28 cellular contexts compared by ENCODE assay signal in the genomic region with DNA sequence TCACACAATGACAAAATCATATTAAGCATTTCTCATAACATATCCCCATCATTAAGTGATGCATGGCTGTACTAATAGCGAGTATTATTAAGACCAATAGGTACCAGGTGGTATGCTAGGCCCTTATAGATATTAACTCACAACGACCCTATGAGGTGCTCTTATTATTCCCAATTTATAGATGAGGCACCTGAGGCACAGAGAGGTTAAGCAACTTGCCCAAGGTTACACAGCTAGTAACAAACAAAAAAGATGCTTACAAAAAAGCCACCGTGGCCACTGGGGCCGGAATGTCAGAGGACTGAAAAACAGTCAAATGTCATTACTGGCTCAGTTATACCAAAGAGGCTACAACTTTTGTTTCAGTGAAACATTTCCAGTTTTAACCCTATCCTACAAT.
"Had no signal": no experiment of that assay in that cellular context is flagged by ENCODE, and none has a peak within 500 bp of the region (broad histone marks: within the 10 kb centered on the region; RNA-seq: fewer than 3 reads in every experiment).

No MANE protein-coding gene starts in this region.

- ATAC-seq: effector memory CD8-positive, alpha-beta T cell; esophagus mucosa; foreskin keratinocyte; gastrocnemius medialis; gastroesophageal sphincter; heart left ventricle; heart right ventricle had no signal

- H3K27me3 ChIP-seq: colonic mucosa, gastrocnemius medialis, hepatocyte had no signal

- H2AFZ ChIP-seq: hepatocyte had no signal

- H3K4me1 ChIP-seq: colonic mucosa, esophagus muscularis mucosa, esophagus squamous epithelium, foreskin keratinocyte, gastrocnemius medialis, gastroesophageal sphincter, heart left ventricle, heart right ventricle had no signal

- FAIRE-seq: colon, endometrium, endothelial cell of umbilical vein, frontal cortex had no signal

- H3K9me3 ChIP-seq: colonic mucosa, esophagus muscularis mucosa, esophagus squamous epithelium, gastrocnemius medialis, gastroesophageal sphincter, heart left ventricle, heart right ventricle had no signal

- DNase-seq: colonic mucosa; cortex of kidney; dermis blood vessel endothelial cell; dorsolateral prefrontal cortex; effector CD4-positive, alpha-beta T cell; effector CD8-positive, alpha-beta T cell; effector memory CD4-positive, alpha-beta T cell; effector memory CD8-positive, alpha-beta T cell; endodermal cell; erythroblast; esophagus squamous epithelium; foreskin fibroblast; foreskin keratinocyte; gastrocnemius medialis; glutamatergic neuron; head of caudate nucleus; heart left ventricle; heart right ventricle had no signal

- H3K4me2 ChIP-seq: hepatocyte had no signal

- H3K36me3 ChIP-seq: colonic mucosa, esophagus muscularis mucosa, esophagus squamous epithelium, gastrocnemius medialis, gastroesophageal sphincter, heart left ventricle, heart right ventricle had no signal

- H3K4me3 ChIP-seq: colonic mucosa, coronary artery, dorsolateral prefrontal cortex, esophagus muscularis mucosa, esophagus squamous epithelium, gastrocnemius medialis, gastroesophageal sphincter, heart left ventricle, heart right ventricle, hepatocyte had no signal

- H3K79me2 ChIP-seq: hepatocyte had no signal

- H3K27ac ChIP-seq: colonic mucosa, coronary artery, dorsolateral prefrontal cortex, epithelial cell of prostate, esophagus muscularis mucosa, esophagus squamous epithelium, foreskin keratinocyte, gastrocnemius medialis, gastroesophageal sphincter, heart left ventricle, heart right ventricle, hepatocyte had no signal
